20 cellular contexts compared by ENCODE assay signal in genomic region chr17:57160624-57161023, GRCh38.
A peak's percentile ranks its signal among the peaks of the same experiment; 100 is the strongest.
DNase-seq lines count a peak whose midpoint lies in the region; ATAC-seq, FAIRE-seq and TF ChIP-seq lines count a peak whose summit lies in the region.
"Had no signal": no experiment of that assay in that cellular context is flagged by ENCODE, and none has a peak within 500 bp of the region (broad histone marks: within the 10 kb centered on the region; RNA-seq: fewer than 3 reads in every experiment).

No MANE protein-coding gene starts in this region.

- H3K36me3 ChIP-seq in IMR-90 (ENCODE audit: control insufficient read depth, insufficient read depth, low read length) (no peaks in the 10 kb centered on the region), K562 (ENCODE audit: control insufficient read depth, insufficient read depth, low read length) (no peaks in the 10 kb centered on the region)
- H3K36me3 ChIP-seq: BLaER1 treated with 17β-estradiol and CSF1 and Interleukin-3, amounts not matched to agents 10 nM and 100 nM had no signal

- CTCF ChIA-PET in A549 (lab: Yijun Ruan, JAX), result interaction anchor here (1.4 to 1.5 kb wide), 2 partner anchors 15 to 640 kb away, joined by 3 to 5 read pairs; no protein-coding TSS in a partner anchor
- CTCF ChIA-PET in IMR-90 (lab: Yijun Ruan, JAX), result no interaction called here
- CTCF ChIA-PET in K562 (lab: Yijun Ruan, JAX; ENCODE audit: low intra/inter-chr PET ratio), result no interaction called here

- FAIRE-seq in A549 (lab: Jason Lieb, UNC), result no peak
- FAIRE-seq in K562 (lab: Jason Lieb, UNC), result no peak
- FAIRE-seq: A204.1, D721Med, G401.6, GM12891 had no signal

- H3K9me1 ChIP-seq in IMR-90 (ENCODE audit: insufficient read depth, low read length) (no peaks in the 10 kb centered on the region), K562 (ENCODE audit: control insufficient read depth, insufficient read depth, low read length) (no peaks in the 10 kb centered on the region)

- H3K4me1 ChIP-seq in A549 (peaks cover 8% of the 10 kb centered on the region; the same call in 1 of the 3 replicates), IMR-90 (ENCODE audit: control insufficient read depth, insufficient read depth, low read length) (no peaks in the 10 kb centered on the region), K562 (replicated peaks in 1 of 2; ENCODE audit: control insufficient read depth in 2 of 2, insufficient read depth in 2 of 2, low read length in 2 of 2) (peaks cover 4% of the 10 kb centered on the region in 2 experiments; a peak in 3 of 5 replicates)
- H3K4me1 ChIP-seq: BLaER1 treated with 17β-estradiol and CSF1 and Interleukin-3, amounts not matched to agents 10 nM and 100 nM; Caco-2 had no signal

- intact Hi-C loops in IMR-90 (cut with micrococcal nuclease), result no loop called here
- intact Hi-C loops in K562 (cut with micrococcal nuclease), result no loop called here

- H2BK120ac ChIP-seq in IMR-90 (ENCODE audit: low read depth, low read length), result no peak overlapping the region

- H3K9ac ChIP-seq in IMR-90 (ENCODE audit: low read depth, low read length) (no peak overlapping the region), K562 (ENCODE audit: insufficient read depth in 1 of 2, low read depth in 2 of 2, low read length in 2 of 2) (no peak overlapping the region)
- H3K9ac ChIP-seq: BLaER1 treated with 17β-estradiol and CSF1 and Interleukin-3, amounts not matched to agents 10 nM and 100 nM had no signal

- H3K27ac ChIP-seq in A549, result no peak overlapping the region
- no peak overlapping the region for H3K27ac ChIP-seq in IMR-90 (ENCODE audit: insufficient read depth, low read length)
- H3K27ac ChIP-seq in K562 (ENCODE audit: extremely low read depth, low read depth, low read length), result no peak overlapping the region
- H3K27ac ChIP-seq: BLaER1 treated with 17β-estradiol and CSF1 and Interleukin-3, amounts not matched to agents 10 nM and 100 nM; C4-2B had no signal

- dilution Hi-C loops in IMR-90 (cut with HindIII; ENCODE audit: low sequenced_read_pairs, unreplicated experiment), result no loop called here

- H3K4ac ChIP-seq in IMR-90 (ENCODE audit: low read depth, low read length), result no peak overlapping the region

- H3K27me3 ChIP-seq in IMR-90 (ENCODE audit: control insufficient read depth, insufficient read depth, low read length), result peaks cover 2% of the 10 kb centered on the region; the same call in 1 of the 2 replicates
- no peaks in the 10 kb centered on the region for H3K27me3 ChIP-seq in K562 (ENCODE audit: control insufficient read depth in 2 of 2, insufficient read depth in 2 of 2, low read length in 2 of 2)
- H3K27me3 ChIP-seq: BLaER1 treated with 17β-estradiol and CSF1 and Interleukin-3, amounts not matched to agents 10 nM and 100 nM had no signal

- WGBS in A549 (ENCODE audit: missing lambda C conversion rate), result 85% methylated on average over 3 of the region's 3 CpGs
- no CpG with 5 or more reads among the region's 3 CpGs for WGBS in IMR-90 (ENCODE audit: extremely low coverage in 2 of 2, insufficient read length in 1 of 2), 2 experiments
- WGBS in K562 (ENCODE audit: insufficient coverage, low coverage, missing lambda C conversion rate), result 9% methylated on average over 3 of the region's 3 CpGs

- POLR2A ChIA-PET in A549 (lab: Yijun Ruan, JAX), result no interaction called here
- POLR2A ChIA-PET in IMR-90 (lab: Charles Lee; ENCODE audit: unreplicated experiment), result no interaction called here
- POLR2A ChIA-PET in K562 (lab: Yijun Ruan, JAX), result no interaction called here

- H3K4me3 ChIP-seq in A549 (no peak overlapping the region), IMR-90 (ENCODE audit: insufficient read depth, low read depth, low read length) (no peak overlapping the region), K562 (no peak overlapping the region)
- H3K4me3 ChIP-seq: BLaER1 treated with 17β-estradiol and CSF1 and Interleukin-3, amounts not matched to agents 10 nM and 100 nM had no signal

- H3K23ac ChIP-seq in IMR-90 (ENCODE audit: low read depth, low read length), result no peak overlapping the region

- no peak overlapping the region for H3K18ac ChIP-seq in IMR-90 (ENCODE audit: low read depth, low read length)

- no peak for DNase-seq in A549 (ENCODE audit: low read depth in 1 of 2, low spot score in 1 of 2)
- no peak for DNase-seq in IMR-90
- DNase-seq in K562 (ENCODE audit: extremely low read depth in 1 of 4, low spot score in 3 of 4), result no peak
- no peak for DNase-seq in HCEC 1CT
- DNase-seq: 8988T; AML-193; Caco-2; Calu3; CD4-positive, alpha-beta T cell; CD8-positive, alpha-beta T cell; DMS79 treated with DMSO at 0.1 percent for 48 hours; GF-D8 had no signal

- no peak overlapping the region for H2BK15ac ChIP-seq in IMR-90 (ENCODE audit: low read depth, low read length)

- no peak overlapping the region for H2AK5ac ChIP-seq in IMR-90 (ENCODE audit: low read depth, low read length)

- H3K4me2 ChIP-seq in A549, result no peak overlapping the region
- H3K4me2 ChIP-seq in IMR-90 (ENCODE audit: low read depth, low read length), result no peak overlapping the region
- H3K4me2 ChIP-seq in K562 (ENCODE audit: insufficient read depth, low read length), result no peak overlapping the region
- H3K4me2 ChIP-seq: BLaER1 treated with 17β-estradiol and CSF1 and Interleukin-3, amounts not matched to agents 10 nM and 100 nM had no signal

- H3K9me3 ChIP-seq in A549 (no peaks in the 10 kb centered on the region), IMR-90 (ENCODE audit: control insufficient read depth, insufficient read depth, low read length) (no peaks in the 10 kb centered on the region), K562 (replicated peaks; ENCODE audit: control insufficient read depth, insufficient read depth, low read depth, low read length) (0 out of 2 replicates have a peak, but pooled peaks cover 3% of the 10 kb centered on the region)
- H3K9me3 ChIP-seq: Caco-2 had no signal

- in situ Hi-C loops in IMR-90 (cut with MboI; ENCODE audit: low sequenced_read_pairs) (no loop called here), K562 (cut with MboI) (no loop called here)

- TF ChIP-seq POLR2A in A549 (IDR thresholded peaks at IDR 0.05; ENCODE audit: low read length), result no peak
- TF ChIP-seq POLR2A in IMR-90 (IDR thresholded peaks at IDR 0.05; ENCODE audit: low read depth, low read length), result no peak
- TF ChIP-seq POLR2A in K562 (conservative IDR thresholded peaks at IDR 0.05), result no peak

- H4K8ac ChIP-seq in IMR-90 (ENCODE audit: low read depth in 2 of 2, low read length in 2 of 2), result no peak overlapping the region

- no peak overlapping the region for H2BK20ac ChIP-seq in IMR-90 (ENCODE audit: low read depth, low read length)

- ATAC-seq in A549 (no peak), IMR-90 (ENCODE audit: low read depth) (no peak), K562 (no peak), esophagus mucosa (no peak), GM18517 (IDR thresholded peaks at IDR 0.05; ENCODE audit: unreplicated experiment) (no peak)
- ATAC-seq: CD8-positive, alpha-beta T cell had no signal

- H3K79me2 ChIP-seq in K562 (ENCODE audit: control insufficient read depth, insufficient read depth, low read length), result no peaks in the 10 kb centered on the region

- H3K14ac ChIP-seq in IMR-90 (replicated peaks; ENCODE audit: low read depth, low read length), result no peak overlapping the region

- no peak for TF ChIP-seq RAD21 in A549 (conservative IDR thresholded peaks at IDR 0.05 in 1 of 2, IDR thresholded peaks at IDR 0.05 in 1 of 2)
- TF ChIP-seq RAD21 in IMR-90 (IDR thresholded peaks at IDR 0.05; ENCODE audit: low read length), result no peak
- no peak for TF ChIP-seq RAD21 in K562 (CRISPR knock-in tag; conservative IDR thresholded peaks at IDR 0.05 in 1 of 2, IDR thresholded peaks at IDR 0.05 in 1 of 2)

- no peak overlapping the region for H2AFZ ChIP-seq in IMR-90 (replicated peaks; ENCODE audit: low read length, poor library complexity)
- no peak overlapping the region for H2AFZ ChIP-seq in K562 (ENCODE audit: low read depth, low read length)

- no peak for TF ChIP-seq EP300 in A549 (IDR thresholded peaks at IDR 0.05)
- 0 out of 2 replicates have a peak, but pooled peaks have one; percentile 6 for TF ChIP-seq EP300 in K562 (IDR thresholded peaks at IDR 0.05; ENCODE audit: low read length)

- H4K5ac ChIP-seq in IMR-90 (ENCODE audit: low read depth, low read length), result no peak overlapping the region

- H4K20me1 ChIP-seq in IMR-90 (ENCODE audit: insufficient read depth, low read length), result no peaks in the 10 kb centered on the region
- no peaks in the 10 kb centered on the region for H4K20me1 ChIP-seq in K562 (replicated peaks; ENCODE audit: control insufficient read depth, insufficient read depth, low read length)
- H4K20me1 ChIP-seq: BLaER1 treated with 17β-estradiol and CSF1 and Interleukin-3, amounts not matched to agents 10 nM and 100 nM had no signal

- no peak for TF ChIP-seq CTCF in A549 (IDR thresholded peaks at IDR 0.05)
- TF ChIP-seq CTCF in IMR-90 (conservative IDR thresholded peaks at IDR 0.05; ENCODE audit: low read depth, low read length), result no peak
- TF ChIP-seq CTCF in K562 (IDR thresholded peaks at IDR 0.05 in 2 of 3, conservative IDR thresholded peaks at IDR 0.05 in 1 of 3; ENCODE audit: insufficient read depth in 2 of 3, low read depth in 1 of 3, low read length in 3 of 3), result no peak

- no peak overlapping the region for H4K91ac ChIP-seq in IMR-90 (ENCODE audit: insufficient read depth, low read depth, low read length)

- no TSS peak for BruUV-seq in IMR-90 (replicated peaks; lab: Mats Ljungman, UMichigan)
- BruUV-seq in K562 (replicated peaks; lab: Mats Ljungman, UMichigan), result no TSS peak

- no peak overlapping the region for H2AK9ac ChIP-seq in IMR-90 (replicated peaks; ENCODE audit: low read depth, low read length, poor library complexity)

- H2BK5ac ChIP-seq in IMR-90 (ENCODE audit: low read depth, low read length, poor library complexity, severe bottlenecking), result no peak overlapping the region

- no peak overlapping the region for H3K56ac ChIP-seq in IMR-90 (ENCODE audit: extremely low read depth, insufficient read depth, low read length)

- no peaks in the 10 kb centered on the region for H3K79me1 ChIP-seq in IMR-90 (ENCODE audit: low read depth in 1 of 2, low read length in 2 of 2)

TF ChIP-seq in A549, 52 proteins besides CTCF, POLR2A, EP300 and RAD21:
- TF ChIP-seq NFE2L2 (conservative IDR thresholded peaks at IDR 0.05; ENCODE audit: low read length), result peak; percentile 94
- peak; percentile 94 for TF ChIP-seq MAFK (IDR thresholded peaks at IDR 0.05; ENCODE audit: partially characterized antibody)
- TF ChIP-seq POLR2AphosphoS2 (conservative IDR thresholded peaks at IDR 0.05; ENCODE audit: low read length), result no peak

TF ChIP-seq in IMR-90, 13 proteins besides CTCF, POLR2A, EP300 and RAD21:
- TF ChIP-seq NFE2L2 (IDR thresholded peaks at IDR 0.05; ENCODE audit: low read depth, low read length) (peak; percentile 86), SMC3 (IDR thresholded peaks at IDR 0.05; ENCODE audit: low read depth, low read length) (no peak), MAFK (IDR thresholded peaks at IDR 0.05; ENCODE audit: low read depth, low read length) (peak; percentile 59)

TF ChIP-seq in K562, 482 proteins besides CTCF, POLR2A, EP300 and RAD21 (continues in another document):
- TF ChIP-seq TCFL5 (CRISPR knock-in tag; conservative IDR thresholded peaks at IDR 0.05) (no peak), TAF15 (IDR thresholded peaks at IDR 0.05; ENCODE audit: low read depth, low read length) (no peak), ARID1B (IDR thresholded peaks at IDR 0.05) (0 out of 2 replicates have a peak, but pooled peaks have one; percentile 27), ZNF232 (CRISPR knock-in tag; IDR thresholded peaks at IDR 0.05) (peak; percentile 34; the same call in 1 of the 2 replicates)

Comparison
In these comparisons a context has a peak if more than half of its experiments do, and no peak if none do; other contexts are left out.
1. Of the 35 proteins assayed by ChIP-seq in both K562 and A549: peak only in K562: EP300; only in A549: none; in both: MAFK; in neither: 33.